Comparison of ENCODE assay signal across 8 cellular contexts in genomic region chr1:199173356-199173755, GRCh38.
DNase-seq lines count a peak whose midpoint lies in the region; ATAC-seq and TF ChIP-seq lines count a peak whose summit lies in the region.

No MANE protein-coding gene starts in this region.

- H3K4me1 ChIP-seq in DND-41 (ENCODE audit: insufficient read depth, low read length) (peaks cover 99% of the 10 kb centered on the region), PC-3 (ENCODE audit: insufficient read depth, low read length) (no peaks in the 10 kb centered on the region)

- DNase-seq in DND-41 (peak; percentile 65), amniotic epithelial cell (ENCODE audit: low read depth) (peak; percentile 52), PC-3 (no peak), dermis blood vessel endothelial cell (no peak), putamen (ENCODE audit: low spot score) (no peak)
- DNase-seq in activated CD8-positive, alpha-beta memory T cell treated with anti-CD3 and anti-CD28 coated beads for 24 hours: no peak

- no peak overlapping the region for H2AFZ ChIP-seq in DND-41 (ENCODE audit: low read depth, low read length)
- no peak overlapping the region for H2AFZ ChIP-seq in PC-3 (ENCODE audit: low read length)

- H4K20me1 ChIP-seq in DND-41 (ENCODE audit: insufficient read depth, low read length) (no peaks in the 10 kb centered on the region), PC-3 (ENCODE audit: low read length) (no peaks in the 10 kb centered on the region)

- no TSS peak for BruUV-seq in PC-3 (replicated peaks; lab: Mats Ljungman, UMichigan)

- peak; percentile 79 for ATAC-seq in DND-41 (ENCODE audit: insufficient read depth, low read depth)
- ATAC-seq in GM19463 (IDR thresholded peaks at IDR 0.05; ENCODE audit: unreplicated experiment): peak; percentile 94
- peak; percentile 90 for ATAC-seq in HG03457 (IDR thresholded peaks at IDR 0.05; ENCODE audit: unreplicated experiment)
- no peak for ATAC-seq in PC-3

- H3K9me3 ChIP-seq in DND-41 (ENCODE audit: insufficient read depth, low read length, severe bottlenecking) (no peaks in the 10 kb centered on the region), PC-3 (ENCODE audit: low read length) (no peaks in the 10 kb centered on the region)

- H3K4me3 ChIP-seq in DND-41 (ENCODE audit: low read depth in 1 of 2, low read length in 2 of 2): peak overlapping the region in 1 of 2 experiments; percentile 28; a peak in 1 of 4 replicates
- H3K4me3 ChIP-seq in PC-3 (ENCODE audit: low read length): no peak overlapping the region

- intact Hi-C loops in PC-3 (cut with micrococcal nuclease): no loop called here

- peak overlapping the region; percentile 98 for H3K27ac ChIP-seq in DND-41 (ENCODE audit: low read length)
- no peak overlapping the region for H3K27ac ChIP-seq in PC-3 (ENCODE audit: low read length)

- peak overlapping the region; percentile 68 for H3K9ac ChIP-seq in DND-41 (ENCODE audit: low read depth, low read length)
- H3K9ac ChIP-seq in PC-3 (ENCODE audit: low read length): no peak overlapping the region

- H3K36me3 ChIP-seq in DND-41 (ENCODE audit: insufficient read depth, low read length): no peaks in the 10 kb centered on the region
- no peaks in the 10 kb centered on the region for H3K36me3 ChIP-seq in PC-3 (ENCODE audit: low read depth, low read length)

- H3K4me2 ChIP-seq in DND-41 (ENCODE audit: insufficient read depth, low read length): peak overlapping the region; percentile 63
- no peak overlapping the region for H3K4me2 ChIP-seq in PC-3 (ENCODE audit: low read length)

- TF ChIP-seq CTCF in DND-41 (IDR thresholded peaks at IDR 0.05; ENCODE audit: borderline replicate concordance, extremely low read depth, low read length, poor library complexity, severe bottlenecking) (no peak), PC-3 (conservative IDR thresholded peaks at IDR 0.05; ENCODE audit: low read depth, low read length) (no peak)

- no peaks in the 10 kb centered on the region for H3K27me3 ChIP-seq in DND-41 (ENCODE audit: insufficient read depth, low read length, poor library complexity)
- H3K27me3 ChIP-seq in PC-3 (ENCODE audit: low read length): no peaks in the 10 kb centered on the region

- CTCF ChIA-PET in PC-3 (lab: Charles Lee): no interaction called here

- H3F3A ChIP-seq in PC-3 (ENCODE audit: low read length, unreplicated experiment): no peaks in the 10 kb centered on the region

- H3K9me2 ChIP-seq in PC-3 (replicated peaks; ENCODE audit: low read length): no peaks in the 10 kb centered on the region

- POLR2A ChIA-PET in PC-3 (lab: Charles Lee; ENCODE audit: unreplicated experiment): no interaction called here

- peaks cover 59% of the 10 kb centered on the region for H3K79me2 ChIP-seq in DND-41 (ENCODE audit: insufficient read depth, low read length)
- no peaks in the 10 kb centered on the region for H3K79me2 ChIP-seq in PC-3 (ENCODE audit: low read length)

Comparison
In these comparisons a context has a peak if more than half of its experiments do, and no peak if none do; other contexts are left out.
1. DNase-seq: peak in DND-41 (single experiment) and amniotic epithelial cell (single experiment); none in PC-3 (single experiment), dermis blood vessel endothelial cell (single experiment), putamen (single experiment) and activated CD8-positive, alpha-beta memory T cell treated with anti-CD3 and anti-CD28 coated beads for 24 hours (single experiment).